1 cellular context compared by ENCODE assay signal in the genomic region with DNA sequence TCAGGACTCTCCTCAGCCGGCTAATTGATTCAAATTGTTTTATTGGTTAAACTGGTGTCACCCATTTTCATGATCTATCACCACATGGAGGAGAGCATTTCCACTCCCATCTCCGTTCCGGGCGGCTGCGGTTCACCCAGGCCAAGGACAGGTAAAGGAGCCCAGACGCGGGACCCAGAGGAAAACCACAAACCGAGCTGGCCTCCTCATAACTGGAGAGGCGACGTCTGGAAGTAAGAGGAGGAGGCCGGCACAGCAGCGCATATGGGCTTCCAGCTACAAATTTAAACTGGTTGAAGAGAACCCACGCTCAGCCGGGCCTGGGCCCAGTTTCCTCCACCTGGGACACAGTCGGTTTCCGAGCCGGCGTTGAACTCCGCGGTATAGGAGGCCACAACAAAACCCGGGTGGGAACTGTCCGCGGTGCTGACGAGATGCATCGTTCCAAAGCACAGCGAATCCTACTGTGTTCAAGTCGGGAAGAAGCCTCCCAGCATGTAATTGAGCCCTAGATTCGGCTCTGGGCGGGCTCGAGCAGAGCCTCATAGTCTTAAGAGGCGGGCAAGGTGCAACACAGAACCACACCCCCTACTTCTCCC.
TF ChIP-seq lines count a peak whose summit lies in the region.

No MANE protein-coding gene starts in this region.

TF ChIP-seq in HepG2, 621 proteins besides CTCF, POLR2A, EP300 and RAD21 (continued from another document and continues in another):
- TF ChIP-seq, protein P1, sequence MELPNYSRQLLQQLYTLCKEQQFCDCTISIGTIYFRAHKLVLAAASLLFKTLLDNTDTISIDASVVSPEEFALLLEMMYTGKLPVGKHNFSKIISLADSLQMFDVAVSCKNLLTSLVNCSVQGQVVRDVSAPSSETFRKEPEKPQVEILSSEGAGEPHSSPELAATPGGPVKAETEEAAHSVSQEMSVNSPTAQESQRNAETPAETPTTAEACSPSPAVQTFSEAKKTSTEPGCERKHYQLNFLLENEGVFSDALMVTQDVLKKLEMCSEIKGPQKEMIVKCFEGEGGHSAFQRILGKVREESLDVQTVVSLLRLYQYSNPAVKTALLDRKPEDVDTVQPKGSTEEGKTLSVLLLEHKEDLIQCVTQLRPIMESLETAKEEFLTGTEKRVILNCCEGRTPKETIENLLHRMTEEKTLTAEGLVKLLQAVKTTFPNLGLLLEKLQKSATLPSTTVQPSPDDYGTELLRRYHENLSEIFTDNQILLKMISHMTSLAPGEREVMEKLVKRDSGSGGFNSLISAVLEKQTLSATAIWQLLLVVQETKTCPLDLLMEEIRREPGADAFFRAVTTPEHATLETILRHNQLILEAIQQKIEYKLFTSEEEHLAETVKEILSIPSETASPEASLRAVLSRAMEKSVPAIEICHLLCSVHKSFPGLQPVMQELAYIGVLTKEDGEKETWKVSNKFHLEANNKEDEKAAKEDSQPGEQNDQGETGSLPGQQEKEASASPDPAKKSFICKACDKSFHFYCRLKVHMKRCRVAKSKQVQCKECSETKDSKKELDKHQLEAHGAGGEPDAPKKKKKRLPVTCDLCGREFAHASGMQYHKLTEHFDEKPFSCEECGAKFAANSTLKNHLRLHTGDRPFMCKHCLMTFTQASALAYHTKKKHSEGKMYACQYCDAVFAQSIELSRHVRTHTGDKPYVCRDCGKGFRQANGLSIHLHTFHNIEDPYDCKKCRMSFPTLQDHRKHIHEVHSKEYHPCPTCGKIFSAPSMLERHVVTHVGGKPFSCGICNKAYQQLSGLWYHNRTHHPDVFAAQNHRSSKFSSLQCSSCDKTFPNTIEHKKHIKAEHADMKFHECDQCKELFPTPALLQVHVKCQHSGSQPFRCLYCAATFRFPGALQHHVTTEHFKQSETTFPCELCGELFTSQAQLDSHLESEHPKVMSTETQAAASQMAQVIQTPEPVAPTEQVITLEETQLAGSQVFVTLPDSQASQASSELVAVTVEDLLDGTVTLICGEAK (IDR thresholded peaks at IDR 0.05), result no peak
- TF ChIP-seq, protein P1 (CRISPR knock-in tag; IDR thresholded peaks at IDR 0.05), result 0 out of 2 replicates have a peak, but pooled peaks have one; percentile 20
- no peak for TF ChIP-seq REL (CRISPR knock-in tag; conservative IDR thresholded peaks at IDR 0.05)
- no peak for TF ChIP-seq ZFP41 (CRISPR knock-in tag; IDR thresholded peaks at IDR 0.05; ENCODE audit: borderline replicate concordance)
- TF ChIP-seq, protein P2, sequence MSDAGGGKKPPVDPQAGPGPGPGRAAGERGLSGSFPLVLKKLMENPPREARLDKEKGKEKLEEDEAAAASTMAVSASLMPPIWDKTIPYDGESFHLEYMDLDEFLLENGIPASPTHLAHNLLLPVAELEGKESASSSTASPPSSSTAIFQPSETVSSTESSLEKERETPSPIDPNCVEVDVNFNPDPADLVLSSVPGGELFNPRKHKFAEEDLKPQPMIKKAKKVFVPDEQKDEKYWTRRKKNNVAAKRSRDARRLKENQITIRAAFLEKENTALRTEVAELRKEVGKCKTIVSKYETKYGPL (CRISPR knock-in tag; IDR thresholded peaks at IDR 0.05), result peak; percentile 29; the same call in 1 of the 2 replicates
- TF ChIP-seq MXD4 (CRISPR knock-in tag; IDR thresholded peaks at IDR 0.05), result no peak
- TF ChIP-seq HOXA5 (CRISPR knock-in tag; IDR thresholded peaks at IDR 0.05), result peak; percentile 43; the same call in 1 of the 2 replicates
- TF ChIP-seq PAWR (CRISPR knock-in tag; IDR thresholded peaks at IDR 0.05; ENCODE audit: borderline replicate concordance), result no peak
- TF ChIP-seq, protein P3, sequence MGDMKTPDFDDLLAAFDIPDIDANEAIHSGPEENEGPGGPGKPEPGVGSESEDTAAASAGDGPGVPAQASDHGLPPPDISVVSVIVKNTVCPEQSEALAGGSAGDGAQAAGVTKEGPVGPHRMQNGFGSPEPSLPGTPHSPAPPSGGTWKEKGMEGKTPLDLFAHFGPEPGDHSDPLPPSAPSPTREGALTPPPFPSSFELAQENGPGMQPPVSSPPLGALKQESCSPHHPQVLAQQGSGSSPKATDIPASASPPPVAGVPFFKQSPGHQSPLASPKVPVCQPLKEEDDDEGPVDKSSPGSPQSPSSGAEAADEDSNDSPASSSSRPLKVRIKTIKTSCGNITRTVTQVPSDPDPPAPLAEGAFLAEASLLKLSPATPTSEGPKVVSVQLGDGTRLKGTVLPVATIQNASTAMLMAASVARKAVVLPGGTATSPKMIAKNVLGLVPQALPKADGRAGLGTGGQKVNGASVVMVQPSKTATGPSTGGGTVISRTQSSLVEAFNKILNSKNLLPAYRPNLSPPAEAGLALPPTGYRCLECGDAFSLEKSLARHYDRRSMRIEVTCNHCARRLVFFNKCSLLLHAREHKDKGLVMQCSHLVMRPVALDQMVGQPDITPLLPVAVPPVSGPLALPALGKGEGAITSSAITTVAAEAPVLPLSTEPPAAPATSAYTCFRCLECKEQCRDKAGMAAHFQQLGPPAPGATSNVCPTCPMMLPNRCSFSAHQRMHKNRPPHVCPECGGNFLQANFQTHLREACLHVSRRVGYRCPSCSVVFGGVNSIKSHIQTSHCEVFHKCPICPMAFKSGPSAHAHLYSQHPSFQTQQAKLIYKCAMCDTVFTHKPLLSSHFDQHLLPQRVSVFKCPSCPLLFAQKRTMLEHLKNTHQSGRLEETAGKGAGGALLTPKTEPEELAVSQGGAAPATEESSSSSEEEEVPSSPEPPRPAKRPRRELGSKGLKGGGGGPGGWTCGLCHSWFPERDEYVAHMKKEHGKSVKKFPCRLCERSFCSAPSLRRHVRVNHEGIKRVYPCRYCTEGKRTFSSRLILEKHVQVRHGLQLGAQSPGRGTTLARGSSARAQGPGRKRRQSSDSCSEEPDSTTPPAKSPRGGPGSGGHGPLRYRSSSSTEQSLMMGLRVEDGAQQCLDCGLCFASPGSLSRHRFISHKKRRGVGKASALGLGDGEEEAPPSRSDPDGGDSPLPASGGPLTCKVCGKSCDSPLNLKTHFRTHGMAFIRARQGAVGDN (CRISPR knock-in tag; IDR thresholded peaks at IDR 0.05), result no peak
- 0 out of 2 replicates have a peak, but pooled peaks have one; percentile 25 for TF ChIP-seq BORCS8-MEF2B (CRISPR knock-in tag; IDR thresholded peaks at IDR 0.05)
- TF ChIP-seq MED1 (CRISPR knock-in tag; IDR thresholded peaks at IDR 0.05), result 0 out of 2 replicates have a peak, but pooled peaks have one; percentile 16
- peak; percentile 79; the same call in 1 of the 2 replicates for TF ChIP-seq WIZ (CRISPR knock-in tag; IDR thresholded peaks at IDR 0.05)
- TF ChIP-seq, protein P4, sequence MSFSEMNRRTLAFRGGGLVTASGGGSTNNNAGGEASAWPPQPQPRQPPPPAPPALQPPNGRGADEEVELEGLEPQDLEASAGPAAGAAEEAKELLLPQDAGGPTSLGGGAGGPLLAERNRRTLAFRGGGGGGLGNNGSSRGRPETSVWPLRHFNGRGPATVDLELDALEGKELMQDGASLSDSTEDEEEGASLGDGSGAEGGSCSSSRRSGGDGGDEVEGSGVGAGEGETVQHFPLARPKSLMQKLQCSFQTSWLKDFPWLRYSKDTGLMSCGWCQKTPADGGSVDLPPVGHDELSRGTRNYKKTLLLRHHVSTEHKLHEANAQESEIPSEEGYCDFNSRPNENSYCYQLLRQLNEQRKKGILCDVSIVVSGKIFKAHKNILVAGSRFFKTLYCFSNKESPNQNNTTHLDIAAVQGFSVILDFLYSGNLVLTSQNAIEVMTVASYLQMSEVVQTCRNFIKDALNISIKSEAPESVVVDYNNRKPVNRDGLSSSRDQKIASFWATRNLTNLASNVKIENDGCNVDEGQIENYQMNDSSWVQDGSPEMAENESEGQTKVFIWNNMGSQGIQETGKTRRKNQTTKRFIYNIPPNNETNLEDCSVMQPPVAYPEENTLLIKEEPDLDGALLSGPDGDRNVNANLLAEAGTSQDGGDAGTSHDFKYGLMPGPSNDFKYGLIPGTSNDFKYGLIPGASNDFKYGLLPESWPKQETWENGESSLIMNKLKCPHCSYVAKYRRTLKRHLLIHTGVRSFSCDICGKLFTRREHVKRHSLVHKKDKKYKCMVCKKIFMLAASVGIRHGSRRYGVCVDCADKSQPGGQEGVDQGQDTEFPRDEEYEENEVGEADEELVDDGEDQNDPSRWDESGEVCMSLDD (CRISPR knock-in tag; IDR thresholded peaks at IDR 0.05; ENCODE audit: borderline replicate concordance), result 0 out of 2 replicates have a peak, but pooled peaks have one; percentile 24
- no peak for TF ChIP-seq KDM3A (CRISPR knock-in tag; IDR thresholded peaks at IDR 0.05; ENCODE audit: low read depth)
- 0 out of 2 replicates have a peak, but pooled peaks have one; percentile 23 for TF ChIP-seq ELF3 (CRISPR knock-in tag; IDR thresholded peaks at IDR 0.05)
- TF ChIP-seq ZNF367 (CRISPR knock-in tag; IDR thresholded peaks at IDR 0.05; ENCODE audit: borderline replicate concordance), result no peak
- TF ChIP-seq, protein P5, sequence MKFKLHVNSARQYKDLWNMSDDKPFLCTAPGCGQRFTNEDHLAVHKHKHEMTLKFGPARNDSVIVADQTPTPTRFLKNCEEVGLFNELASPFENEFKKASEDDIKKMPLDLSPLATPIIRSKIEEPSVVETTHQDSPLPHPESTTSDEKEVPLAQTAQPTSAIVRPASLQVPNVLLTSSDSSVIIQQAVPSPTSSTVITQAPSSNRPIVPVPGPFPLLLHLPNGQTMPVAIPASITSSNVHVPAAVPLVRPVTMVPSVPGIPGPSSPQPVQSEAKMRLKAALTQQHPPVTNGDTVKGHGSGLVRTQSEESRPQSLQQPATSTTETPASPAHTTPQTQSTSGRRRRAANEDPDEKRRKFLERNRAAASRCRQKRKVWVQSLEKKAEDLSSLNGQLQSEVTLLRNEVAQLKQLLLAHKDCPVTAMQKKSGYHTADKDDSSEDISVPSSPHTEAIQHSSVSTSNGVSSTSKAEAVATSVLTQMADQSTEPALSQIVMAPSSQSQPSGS (CRISPR knock-in tag; IDR thresholded peaks at IDR 0.05), result no peak
- no peak for TF ChIP-seq GFI1 (CRISPR knock-in tag; IDR thresholded peaks at IDR 0.05; ENCODE audit: borderline replicate concordance)
- TF ChIP-seq PTBP1 (IDR thresholded peaks at IDR 0.05; ENCODE audit: low read depth, low read length, poor library complexity, severe bottlenecking), result no peak
- 0 out of 2 replicates have a peak, but pooled peaks have one; percentile 27 for TF ChIP-seq ZNF263 (CRISPR knock-in tag; IDR thresholded peaks at IDR 0.05)
- no peak for TF ChIP-seq GABPA (IDR thresholded peaks at IDR 0.05; ENCODE audit: low read depth, low read length)
- no peak for TF ChIP-seq GABPA (CRISPR knock-in tag; IDR thresholded peaks at IDR 0.05; ENCODE audit: low read depth)
- TF ChIP-seq HMGA1 (CRISPR knock-in tag; conservative IDR thresholded peaks at IDR 0.05), result no peak
- TF ChIP-seq, protein P6, sequence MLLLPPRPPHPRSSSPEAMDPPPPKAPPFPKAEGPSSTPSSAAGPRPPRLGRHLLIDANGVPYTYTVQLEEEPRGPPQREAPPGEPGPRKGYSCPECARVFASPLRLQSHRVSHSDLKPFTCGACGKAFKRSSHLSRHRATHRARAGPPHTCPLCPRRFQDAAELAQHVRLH (CRISPR knock-in tag; IDR thresholded peaks at IDR 0.05; ENCODE audit: borderline replicate concordance, low read depth), result peak; percentile 42; the same call in 1 of the 2 replicates
- TF ChIP-seq ZNF496 (CRISPR knock-in tag; IDR thresholded peaks at IDR 0.05; ENCODE audit: insufficient replicate concordance), result no peak
- TF ChIP-seq ZNF703 (CRISPR knock-in tag; IDR thresholded peaks at IDR 0.05; ENCODE audit: borderline replicate concordance), result no peak
- peak; percentile 47; the same call in 1 of the 2 replicates for TF ChIP-seq ZNF709 (CRISPR knock-in tag; IDR thresholded peaks at IDR 0.05)
- TF ChIP-seq TAF15 (IDR thresholded peaks at IDR 0.05; ENCODE audit: low read depth, low read length, poor library complexity, severe bottlenecking), result no peak
- TF ChIP-seq SKI (IDR thresholded peaks at IDR 0.05; ENCODE audit: partially characterized antibody), result no peak
- TF ChIP-seq ZEB1 (IDR thresholded peaks at IDR 0.05; ENCODE audit: insufficient replicate concordance, low read depth), result no peak
- TF ChIP-seq GABPB1 (CRISPR knock-in tag; IDR thresholded peaks at IDR 0.05), result no peak
- no peak for TF ChIP-seq NFE2L2 (IDR thresholded peaks at IDR 0.05; ENCODE audit: low read length)
- TF ChIP-seq NRL (CRISPR knock-in tag; IDR thresholded peaks at IDR 0.05; ENCODE audit: borderline replicate concordance), result 0 out of 2 replicates have a peak, but pooled peaks have one; percentile 22
